Comparison of ENCODE assay signal across 27 cellular contexts in genomic region chrX:150411656-150412055, GRCh38.
"Had no signal": no experiment of that assay in that cellular context is flagged by ENCODE, and none has a peak within 500 bp of the region (broad histone marks: within the 10 kb centered on the region; RNA-seq: fewer than 3 reads in every experiment).

No MANE protein-coding gene starts in this region.

- H3K27me3 ChIP-seq: body of pancreas, brain microvascular endothelial cell had no signal

- DNase-seq: activated B cell treated with CpG ODN at 0.5 μM for 24 hours; activated CD4-positive, alpha-beta memory T cell treated with anti-CD3 and anti-CD28 coated beads, Interleukin-2, amount 10 ng/mL, durations not matched to agents 7 days and 5 days; activated CD4-positive, alpha-beta T cell treated with anti-CD3 and anti-CD28 coated beads for 48 hours; activated CD4-positive, alpha-beta T cell treated with anti-CD3 and anti-CD28 coated beads, Interleukin-2, amount 10 ng/mL, durations not matched to agents 7 days and 5 days; activated CD4-positive, alpha-beta T cell treated with anti-CD3 and anti-CD28 coated beads, Interleukin-2, amount 50 U/mL, for 48 hours; activated CD4-positive, CD25-positive, alpha-beta regulatory T cell treated with anti-CD3 and anti-CD28 coated beads, Interleukin-2, amount 50 U/mL, for 72 hours; activated CD8-positive, alpha-beta memory T cell treated with anti-CD3 and anti-CD28 coated beads for 24 hours; activated CD8-positive, alpha-beta memory T cell treated with anti-CD3 and anti-CD28 coated beads, Interleukin-2, amount 10 ng/mL, durations not matched to agents 7 days and 5 days; activated CD8-positive, alpha-beta memory T cell treated with anti-CD3 and anti-CD28 coated beads, Interleukin-2, amount 50 U/mL, for 48 hours; activated CD8-positive, alpha-beta T cell treated with anti-CD3 and anti-CD28 coated beads, Interleukin-2, amount 10 ng/mL, durations not matched to agents 7 days and 5 days; activated effector memory CD4-positive, alpha-beta T cell treated with Interleukin-2 at 50 U/mL for 16 hours; activated gamma-delta T cell; activated naive CD4-positive, alpha-beta T cell treated with Interleukin-2 at 50 U/mL for 16 hours; activated naive CD8-positive, alpha-beta T cell treated with anti-CD3 and anti-CD28 coated beads, Interleukin-2, amount 10 ng/mL, durations not matched to agents 7 days and 5 days; activated naive CD8-positive, alpha-beta T cell treated with anti-CD3 and anti-CD28 coated beads, Interleukin-2, amount 50 U/mL, for 24 hours; activated T-cell treated with anti-CD3 and anti-CD28 coated beads, Interleukin-2, amount 50 U/mL, for 24 hours; activated T-cell treated with anti-CD3 and anti-CD28 coated beads, Interleukin-2, amount 50 U/mL, for 48 hours; amygdala; anterior cingulate cortex; brain microvascular endothelial cell; central memory CD4-positive, alpha-beta T cell; T-helper 1 cell; T-helper 2 cell; T-helper 9 cell had no signal

- H3K9me3 ChIP-seq: body of pancreas, breast epithelium had no signal

- H3K4me1 ChIP-seq: body of pancreas, breast epithelium had no signal

- ATAC-seq: activated CD8-positive, alpha-beta memory T cell treated with anti-CD3 and anti-CD28 coated beads, Interleukin-2, amount 10 ng/mL, durations not matched to agents 7 days and 5 days; activated CD8-positive, alpha-beta T cell treated with anti-CD3 and anti-CD28 coated beads, Interleukin-2, amount 10 ng/mL, durations not matched to agents 7 days and 5 days; activated naive CD8-positive, alpha-beta T cell treated with anti-CD3 and anti-CD28 coated beads, Interleukin-2, amount 50 U/mL, for 24 hours; body of pancreas had no signal

- H3K27ac ChIP-seq: body of pancreas, brain microvascular endothelial cell, breast epithelium, VCaP had no signal

- H3K4me3 ChIP-seq: body of pancreas, breast epithelium had no signal

- H3K36me3 ChIP-seq: brain microvascular endothelial cell, breast epithelium had no signal
